7 cellular contexts compared by ENCODE assay signal in the genomic region with DNA sequence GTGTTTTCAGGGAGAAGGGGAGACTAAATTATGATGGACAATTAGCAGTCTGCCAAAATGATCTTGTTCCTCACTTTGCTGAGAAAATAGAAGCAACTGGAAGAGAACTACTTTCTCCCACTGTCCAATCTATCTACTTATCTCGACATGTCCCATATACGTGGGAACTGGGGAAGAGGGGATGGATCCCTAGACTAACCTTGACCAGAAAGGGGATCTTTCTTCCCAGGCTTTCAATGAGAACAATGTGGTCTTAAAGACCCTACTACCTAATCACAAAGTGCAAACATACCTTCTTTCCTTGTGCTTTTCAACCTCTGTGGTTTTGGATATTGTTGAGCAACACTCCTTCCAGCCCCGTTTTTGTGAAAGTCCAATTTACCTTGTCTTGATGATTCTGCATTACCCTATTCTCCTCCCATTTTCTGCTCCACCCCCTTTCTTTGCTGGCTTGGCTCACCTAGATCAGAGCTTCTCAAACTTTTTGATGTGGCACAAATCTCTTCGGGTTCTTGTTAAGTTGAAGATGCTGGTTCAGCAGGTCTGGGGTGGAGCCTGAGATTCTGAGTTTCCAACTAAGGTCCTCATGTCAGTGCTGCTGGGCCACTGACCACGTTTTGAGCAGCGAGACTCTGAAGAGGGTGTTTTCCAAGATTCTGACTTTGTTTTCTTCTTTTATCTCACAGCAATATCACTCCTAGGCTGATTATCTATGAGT.
A peak's percentile ranks its signal among the peaks of the same experiment; 100 is the strongest.
DNase-seq lines count a peak whose midpoint lies in the region; ATAC-seq and TF ChIP-seq lines count a peak whose summit lies in the region.
"Not testable (repeated sequence)": the region's sequence is repeated elsewhere in the genome, so short reads cannot be mapped to it uniquely, and the experiment has no call there.

No MANE protein-coding gene starts in this region.

- H3K4me1 ChIP-seq in DND-41 (ENCODE audit: insufficient read depth, low read length): peaks cover 18% of the 10 kb centered on the region

- H3K27me3 Mint-ChIP-seq in activated CD8-positive, alpha-beta T cell treated with anti-CD3 and anti-CD28 coated beads for 36 hours; naive thymus-derived CD8-positive, alpha-beta T cell: not testable (repeated sequence)

- H3K36me3 ChIP-seq in DND-41 (ENCODE audit: insufficient read depth, low read length): not testable (repeated sequence)

- H2AFZ ChIP-seq in DND-41 (ENCODE audit: low read depth, low read length): not testable (repeated sequence)

- not testable (repeated sequence) for H3K4me3 Mint-ChIP-seq in activated CD8-positive, alpha-beta T cell treated with anti-CD3 and anti-CD28 coated beads for 36 hours; naive thymus-derived CD8-positive, alpha-beta T cell

- not testable (repeated sequence) for H3K4me2 ChIP-seq in DND-41 (ENCODE audit: insufficient read depth, low read length)

- H3K9me3 Mint-ChIP-seq in activated CD8-positive, alpha-beta T cell treated with anti-CD3 and anti-CD28 coated beads for 36 hours; naive thymus-derived CD8-positive, alpha-beta T cell: not testable (repeated sequence)

- H3K27me3 ChIP-seq in DND-41 (ENCODE audit: insufficient read depth, low read length, poor library complexity): not testable (repeated sequence)

- H4K20me1 ChIP-seq in DND-41 (ENCODE audit: insufficient read depth, low read length): not testable (repeated sequence)

- ATAC-seq in DND-41 (ENCODE audit: insufficient read depth, low read depth); activated CD8-positive, alpha-beta T cell treated with anti-CD3 and anti-CD28 coated beads for 36 hours: not testable (repeated sequence)
- peak; percentile 60 to 68 for ATAC-seq in naive thymus-derived CD8-positive, alpha-beta T cell

- CTCF ChIA-PET in activated CD8-positive, alpha-beta T cell treated with anti-CD3 and anti-CD28 coated beads for 36 hours (lab: Charles Lee): interaction anchor here (1.1 kb wide), 1 partner anchor 105 kb away, joined by 5 read pairs; no protein-coding TSS in a partner anchor

- H3K9ac ChIP-seq in DND-41 (ENCODE audit: low read depth, low read length): not testable (repeated sequence)

- not testable (repeated sequence) for H3K27ac ChIP-seq in DND-41 (ENCODE audit: low read length)

- H3K4me1 Mint-ChIP-seq in activated CD8-positive, alpha-beta T cell treated with anti-CD3 and anti-CD28 coated beads for 36 hours (ENCODE audit: low read depth): not testable (repeated sequence)
- H3K4me1 Mint-ChIP-seq in naive thymus-derived CD8-positive, alpha-beta T cell: peaks cover 8 to 18% (median 11%) of the 10 kb centered on the region in 4 donors

- not testable (repeated sequence) for H3K27ac Mint-ChIP-seq in activated CD8-positive, alpha-beta T cell treated with anti-CD3 and anti-CD28 coated beads for 36 hours; naive thymus-derived CD8-positive, alpha-beta T cell

- not testable (repeated sequence) for H3K9me3 ChIP-seq in DND-41 (ENCODE audit: insufficient read depth, low read length, severe bottlenecking)

- H3K4me3 ChIP-seq in DND-41 (ENCODE audit: low read depth in 1 of 2, low read length in 2 of 2): not testable (repeated sequence)

- TF ChIP-seq CTCF in DND-41 (IDR thresholded peaks at IDR 0.05; ENCODE audit: borderline replicate concordance, extremely low read depth, low read length, poor library complexity, severe bottlenecking); activated CD8-positive, alpha-beta T cell treated with anti-CD3 and anti-CD28 coated beads for 36 hours (IDR thresholded peaks at IDR 0.05): not testable (repeated sequence)

- intact Hi-C loops in activated CD8-positive, alpha-beta T cell treated with anti-CD3 and anti-CD28 coated beads for 36 hours (cut with micrococcal nuclease): not testable (repeated sequence)

- DNase-seq in DND-41 (peak; percentile 11), RPMI8226 (peak; percentile 40), cerebellar cortex (ENCODE audit: low spot score) (peak; percentile 3)
- DNase-seq in activated CD4-positive, CD25-positive, alpha-beta regulatory T cell treated with anti-CD3 and anti-CD28 coated beads, Interleukin-2, amount 50 U/mL, for 16 hours (ENCODE audit: low read depth, low spot score): peak; percentile 10
- peak; percentile 4 for DNase-seq in activated CD8-positive, alpha-beta T cell treated with anti-CD3 and anti-CD28 coated beads for 36 hours
- peak; percentile 22 for DNase-seq in activated effector memory CD4-positive, alpha-beta T cell treated with Interleukin-2 at 50 U/mL for 16 hours
- DNase-seq in naive thymus-derived CD8-positive, alpha-beta T cell: peak; percentile 5 to 82 (median 64)

- POLR2A ChIA-PET in activated CD8-positive, alpha-beta T cell treated with anti-CD3 and anti-CD28 coated beads for 36 hours (lab: Charles Lee); naive thymus-derived CD8-positive, alpha-beta T cell (lab: Charles Lee): not testable (repeated sequence)

- H3K36me3 Mint-ChIP-seq in activated CD8-positive, alpha-beta T cell treated with anti-CD3 and anti-CD28 coated beads for 36 hours (ENCODE audit: low read depth); naive thymus-derived CD8-positive, alpha-beta T cell: not testable (repeated sequence)

- H3K79me2 ChIP-seq in DND-41 (ENCODE audit: insufficient read depth, low read length): peaks cover 15% of the 10 kb centered on the region

Comparison
In these comparisons a context has a peak if more than half of its experiments do, and no peak if none do; other contexts are left out.
1. DNase-seq: peak in every context shown above with its lines; median percentile 64 in naive thymus-derived CD8-positive, alpha-beta T cell; 40 in RPMI8226; 22 in activated effector memory CD4-positive, alpha-beta T cell treated with Interleukin-2 at 50 U/mL for 16 hours; 11 in DND-41; 10 in activated CD4-positive, CD25-positive, alpha-beta regulatory T cell treated with anti-CD3 and anti-CD28 coated beads, Interleukin-2, amount 50 U/mL, for 16 hours; 4 in activated CD8-positive, alpha-beta T cell treated with anti-CD3 and anti-CD28 coated beads for 36 hours; 3 in cerebellar cortex.